In genomic region chr16:81369888-81370504, GRCh38 we compare ENCODE assay signal across 16 cellular contexts. TPM values are rescaled to one million over a fixed set of nuclear protein-coding genes. Genes with fewer than 3 reads are reported as not detected.
DNase-seq lines count a peak whose midpoint lies in the region; ATAC-seq and TF ChIP-seq lines count a peak whose summit lies in the region.
"Had no signal": no experiment of that assay in that cellular context is flagged by ENCODE, and none has a peak within 500 bp of the region (broad histone marks: within the 10 kb centered on the region; RNA-seq: fewer than 3 reads in every experiment).

No MANE protein-coding gene starts in this region.

- intact Hi-C loops in gastrocnemius medialis (cut with DNase I; ENCODE audit: low total_unique reads), result no loop called here

- no peaks in the 10 kb centered on the region for H3K4me1 ChIP-seq in gastrocnemius medialis
- H3K4me1 ChIP-seq: BE2C, SJSA1 had no signal

- DNase-seq in activated CD8-positive, alpha-beta T cell treated with anti-CD3 and anti-CD28 coated beads, Interleukin-2, amount 10 ng/mL, durations not matched to agents 7 days and 5 days, result no peak
- no peak for DNase-seq in stimulated activated effector memory CD8-positive, alpha-beta T cell treated with anti-CD3 and anti-CD28 coated beads, Interleukin-12 subunit alpha, Interleukin-12 subunit beta, amount 100 ng/mL, for 72 hours (ENCODE audit: low spot score in 2 of 2)
- DNase-seq in GM03348 (ENCODE audit: low spot score) (no peak), gastrocnemius medialis (no peak), CD1c-positive myeloid dendritic cell (ENCODE audit: extremely low spot score) (no peak)
- DNase-seq: BE2C; CD8-positive, alpha-beta T cell; DND-41; GF-D8; NCI-H1436 treated with DMSO at 0.1 percent for 48 hours; NCI-H2081; NCI-H526 had no signal

- H3K4me1 Mint-ChIP-seq in activated CD8-positive, alpha-beta T cell treated with anti-CD3 and anti-CD28 coated beads, Interleukin-2, amount 10 ng/mL, durations not matched to agents 7 days and 5 days (ENCODE audit: low read depth), result peaks cover 17% of the 10 kb centered on the region
- H3K4me1 Mint-ChIP-seq in stimulated activated effector memory CD8-positive, alpha-beta T cell treated with anti-CD3 and anti-CD28 coated beads, Interleukin-12 subunit alpha, Interleukin-12 subunit beta, amount 100 ng/mL, for 72 hours, result peaks cover 14% of the 10 kb centered on the region

- POLR2A ChIA-PET in activated CD8-positive, alpha-beta T cell treated with anti-CD3 and anti-CD28 coated beads, Interleukin-2, amount 10 ng/mL, durations not matched to agents 7 days and 5 days (lab: Charles Lee), result no interaction called here

- H3K9me3 ChIP-seq in gastrocnemius medialis, result no peaks in the 10 kb centered on the region
- H3K9me3 ChIP-seq: BE2C, SJSA1 had no signal

- in situ Hi-C loops in gastrocnemius medialis (cut with MboI; ENCODE audit: low sequenced_read_pairs in 4 of 4), result no loop called here

- peak overlapping the region; percentile 42 for H3K27ac Mint-ChIP-seq in activated CD8-positive, alpha-beta T cell treated with anti-CD3 and anti-CD28 coated beads, Interleukin-2, amount 10 ng/mL, durations not matched to agents 7 days and 5 days
- no peak overlapping the region for H3K27ac Mint-ChIP-seq in stimulated activated effector memory CD8-positive, alpha-beta T cell treated with anti-CD3 and anti-CD28 coated beads, Interleukin-12 subunit alpha, Interleukin-12 subunit beta, amount 100 ng/mL, for 72 hours
- H3K27ac Mint-ChIP-seq: CD8-positive, alpha-beta T cell; IgD-negative memory B cell had no signal

- peaks cover 0 to 23% of the 10 kb centered on the region in 2 donors for H3K36me3 ChIP-seq in gastrocnemius medialis

- CTCF ChIA-PET in activated CD8-positive, alpha-beta T cell treated with anti-CD3 and anti-CD28 coated beads, Interleukin-2, amount 10 ng/mL, durations not matched to agents 7 days and 5 days (lab: Charles Lee), result interaction anchor here (0.9 to 4.6 kb wide), 7 partner anchors 12 to 364 kb away, joined by 3 to 17 read pairs (median 4); no protein-coding TSS in a partner anchor

- H3K27me3 ChIP-seq in gastrocnemius medialis, result no peaks in the 10 kb centered on the region
- H3K27me3 ChIP-seq: BE2C, SJSA1 had no signal

- no peaks in the 10 kb centered on the region for H3K9me3 Mint-ChIP-seq in activated CD8-positive, alpha-beta T cell treated with anti-CD3 and anti-CD28 coated beads, Interleukin-2, amount 10 ng/mL, durations not matched to agents 7 days and 5 days (ENCODE audit: insufficient read depth)
- H3K9me3 Mint-ChIP-seq in stimulated activated effector memory CD8-positive, alpha-beta T cell treated with anti-CD3 and anti-CD28 coated beads, Interleukin-12 subunit alpha, Interleukin-12 subunit beta, amount 100 ng/mL, for 72 hours, result no peaks in the 10 kb centered on the region
- H3K9me3 Mint-ChIP-seq: CD8-positive, alpha-beta T cell; IgD-negative memory B cell had no signal

- H3K36me3 Mint-ChIP-seq in activated CD8-positive, alpha-beta T cell treated with anti-CD3 and anti-CD28 coated beads, Interleukin-2, amount 10 ng/mL, durations not matched to agents 7 days and 5 days (ENCODE audit: low read depth), result peaks cover 23% of the 10 kb centered on the region
- peaks cover 70% of the 10 kb centered on the region for H3K36me3 Mint-ChIP-seq in stimulated activated effector memory CD8-positive, alpha-beta T cell treated with anti-CD3 and anti-CD28 coated beads, Interleukin-12 subunit alpha, Interleukin-12 subunit beta, amount 100 ng/mL, for 72 hours

- no peak overlapping the region for H3K4me3 ChIP-seq in gastrocnemius medialis
- H3K4me3 ChIP-seq: SJSA1 had no signal

- H3K27me3 Mint-ChIP-seq in activated CD8-positive, alpha-beta T cell treated with anti-CD3 and anti-CD28 coated beads, Interleukin-2, amount 10 ng/mL, durations not matched to agents 7 days and 5 days (ENCODE audit: low read depth), result no peaks in the 10 kb centered on the region
- H3K27me3 Mint-ChIP-seq: IgD-negative memory B cell had no signal

- no peak for TF ChIP-seq POLR2A in gastrocnemius medialis (IDR thresholded peaks at IDR 0.05)

- ATAC-seq in GM18909 (IDR thresholded peaks at IDR 0.05; ENCODE audit: poor library complexity, unreplicated experiment), result peak; percentile 61
- peak; percentile 49 for ATAC-seq in HG02610 (IDR thresholded peaks at IDR 0.05; ENCODE audit: unreplicated experiment)
- no peak for ATAC-seq in activated CD8-positive, alpha-beta T cell treated with anti-CD3 and anti-CD28 coated beads, Interleukin-2, amount 10 ng/mL, durations not matched to agents 7 days and 5 days
- ATAC-seq in stimulated activated effector memory CD8-positive, alpha-beta T cell treated with anti-CD3 and anti-CD28 coated beads, Interleukin-12 subunit alpha, Interleukin-12 subunit beta, amount 100 ng/mL, for 72 hours, result peak; percentile 36
- ATAC-seq in gastrocnemius medialis, result no peak
- ATAC-seq: CD8-positive, alpha-beta T cell had no signal

- no peak overlapping the region for H3K27ac ChIP-seq in gastrocnemius medialis
- H3K27ac ChIP-seq: SJSA1 had no signal

- no peak for TF ChIP-seq CTCF in gastrocnemius medialis (IDR thresholded peaks at IDR 0.05 in 4 of 5, conservative IDR thresholded peaks at IDR 0.05 in 1 of 5)

- no peak overlapping the region for H3K4me3 Mint-ChIP-seq in activated CD8-positive, alpha-beta T cell treated with anti-CD3 and anti-CD28 coated beads, Interleukin-2, amount 10 ng/mL, durations not matched to agents 7 days and 5 days
- no peak overlapping the region for H3K4me3 Mint-ChIP-seq in stimulated activated effector memory CD8-positive, alpha-beta T cell treated with anti-CD3 and anti-CD28 coated beads, Interleukin-12 subunit alpha, Interleukin-12 subunit beta, amount 100 ng/mL, for 72 hours
- H3K4me3 Mint-ChIP-seq: CD8-positive, alpha-beta T cell; IgD-negative memory B cell had no signal

RNA-seq across cellular contexts. Expression of gene GAN, which starts 55.2 kb away (rescaled TPM):
- total RNA-seq in activated CD8-positive, alpha-beta T cell treated with anti-CD3 and anti-CD28 coated beads, Interleukin-2, amount 10 ng/mL, durations not matched to agents 7 days and 5 days, result 1 to 10 TPM; 7.7 to 8.5 TPM
- 1 to 10 TPM; 5.0 to 8.0 (median 6.4) TPM for total RNA-seq in gastrocnemius medialis

Comparison
In these comparisons a context has a peak if more than half of its experiments do, and no peak if none do; other contexts are left out.
1. ATAC-seq: peak in GM18909 (single experiment), HG02610 (single experiment) and stimulated activated effector memory CD8-positive, alpha-beta T cell treated with anti-CD3 and anti-CD28 coated beads, Interleukin-12 subunit alpha, Interleukin-12 subunit beta, amount 100 ng/mL, for 72 hours (single experiment); none in activated CD8-positive, alpha-beta T cell treated with anti-CD3 and anti-CD28 coated beads, Interleukin-2, amount 10 ng/mL, durations not matched to agents 7 days and 5 days (single experiment) and gastrocnemius medialis (0 of 2).